In genomic region chr21:42120056-42120903, GRCh38 we compare ENCODE assay signal across 15 cellular contexts. TPM values are rescaled to one million over a fixed set of nuclear protein-coding genes. Genes with fewer than 3 reads are reported as not detected.
A peak's percentile ranks its signal among the peaks of the same experiment; 100 is the strongest.
DNase-seq lines count a peak whose midpoint lies in the region; ATAC-seq, FAIRE-seq and TF ChIP-seq lines count a peak whose summit lies in the region.
"Had no signal": no experiment of that assay in that cellular context is flagged by ENCODE, and none has a peak within 500 bp of the region (broad histone marks: within the 10 kb centered on the region; RNA-seq: fewer than 3 reads in every experiment).

No MANE protein-coding gene starts in this region.

- TF ChIP-seq CTCF in GM12878 (IDR thresholded peaks at IDR 0.05 in 2 of 3, conservative IDR thresholded peaks at IDR 0.05 in 1 of 3; ENCODE audit: control insufficient read depth in 2 of 3, extremely low read depth in 1 of 3, insufficient read depth in 1 of 3, low read depth in 3 of 3, low read length in 3 of 3) (no peak), suprapubic skin (IDR thresholded peaks at IDR 0.05) (no peak)

- peaks cover 37% of the 10 kb centered on the region for H3K4me1 ChIP-seq in GM12878 (ENCODE audit: control insufficient read depth, insufficient read depth, low read length)
- peaks cover 35% of the 10 kb centered on the region for H3K4me1 ChIP-seq in suprapubic skin

- WGBS in GM12878 (ENCODE audit: insufficient coverage, insufficient replicate concordance, low lambda C conversion rate, missing lambda C conversion rate), result 11% methylated on average over 11 of the region's 11 CpGs
- WGBS in suprapubic skin, result 41% methylated on average over 11 of the region's 11 CpGs

- H3K9me3 ChIP-seq in GM12878 (replicated peaks; ENCODE audit: control insufficient read depth, insufficient read depth, low read length), result no peaks in the 10 kb centered on the region
- H3K9me3 ChIP-seq in suprapubic skin, result no peaks in the 10 kb centered on the region
- H3K9me3 ChIP-seq: A549, vagina had no signal

- no TSS peak for BruUV-seq in GM12878 (replicated peaks; lab: Mats Ljungman, UMichigan)

- intact Hi-C loops in GM12878 (cut with micrococcal nuclease; ENCODE audit: unreplicated experiment), result no loop called here

- POLR2A ChIA-PET in GM12878 (lab: Charles Lee), result no interaction called here

- SMC1A ChIA-PET in GM12878 (lab: Charles Lee; ENCODE audit: uncharacterized antibody, unreplicated experiment), result interaction anchor here (0.8 to 1.5 kb wide), 4 partner anchors 9 to 304 kb away, joined by 3 to 5 read pairs (median 4); no protein-coding TSS in a partner anchor

- TF ChIP-seq POLR2A in GM12878 (IDR thresholded peaks at IDR 0.05; ENCODE audit: low read depth, low read length), result no peak
- TF ChIP-seq POLR2A in suprapubic skin (IDR thresholded peaks at IDR 0.05), result no peak

- FAIRE-seq in GM12878 (lab: Jason Lieb, UNC), result peak; percentile 27
- FAIRE-seq: A549 had no signal

- TF ChIP-seq EP300 in GM12878 (IDR thresholded peaks at IDR 0.05; ENCODE audit: borderline replicate concordance in 1 of 2, control insufficient read depth in 1 of 2, low read depth in 2 of 2, low read length in 2 of 2), result no peak
- TF ChIP-seq EP300 in suprapubic skin (IDR thresholded peaks at IDR 0.05), result no peak

- DNase-seq in NCI-H82 (lab: John Stamatoyannopoulos, UW) (peak; percentile 14), NCI-H82 treated with DMSO at 0.1 percent for 48 hours (lab: John Stamatoyannopoulos, UW; ENCODE audit: unreplicated experiment) (no peak), NCI-H187 treated with DMSO at 0.1 percent for 48 hours (lab: John Stamatoyannopoulos, UW) (peak; percentile 95), GM12878 (ENCODE audit: low read depth, low spot score) (no peak), suprapubic skin (ENCODE audit: low spot score in 2 of 2) (no peak), epidermal melanocyte (ENCODE audit: insufficient read length, low spot score) (no peak), SW 1271 (lab: John Stamatoyannopoulos, UW) (no peak)
- DNase-seq: activated naive CD4-positive, alpha-beta T cell treated with Interleukin-2 at 50 U/mL for 16 hours; stimulated activated CD4-positive, alpha-beta T cell treated with anti-CD3 and anti-CD28 coated beads, Interleukin-15, amount 100 ng/mL, for 24 hours; T-cell had no signal

- no peak overlapping the region for H3K4me3 ChIP-seq in GM12878
- H3K4me3 ChIP-seq in suprapubic skin, result no peak overlapping the region
- H3K4me3 ChIP-seq: A549, vagina had no signal

- no peaks in the 10 kb centered on the region for H4K20me1 ChIP-seq in GM12878 (ENCODE audit: control insufficient read depth, insufficient read depth)

- CTCF ChIA-PET in GM12878 (lab: Yijun Ruan, JAX), result interaction anchor here (0.8 to 2.4 kb wide), 6 partner anchors 8 to 303 kb away, joined by 3 to 19 read pairs (median 5); no protein-coding TSS in a partner anchor

- H3K27ac ChIP-seq in GM12878 (ENCODE audit: control insufficient read depth, insufficient read depth) (no peak overlapping the region), suprapubic skin (peak overlapping the region; percentile 31)
- H3K27ac ChIP-seq: A549, vagina had no signal

- H3K4me2 ChIP-seq in GM12878 (ENCODE audit: control insufficient read depth, insufficient read depth), result peak overlapping the region; percentile 10
- H3K4me2 ChIP-seq: A549 had no signal

- no peak overlapping the region for H2AFZ ChIP-seq in GM12878 (ENCODE audit: control insufficient read depth, low read depth, low read length)

- in situ Hi-C loops in GM12878 (cut with MboI), result no loop called here

- RAD21 ChIA-PET in GM12878 (lab: Charles Lee; ENCODE audit: unreplicated experiment), result interaction anchor here (0.6 to 1.2 kb wide), 3 partner anchors 115 to 243 kb away, joined by 3 to 4 read pairs (median 3); no protein-coding TSS in a partner anchor

- H3K36me3 ChIP-seq in GM12878 (ENCODE audit: control insufficient read depth in 2 of 2, insufficient read depth in 2 of 2, low read length in 1 of 2) (no peaks in the 10 kb centered on the region), suprapubic skin (no peaks in the 10 kb centered on the region)
- H3K36me3 ChIP-seq: vagina had no signal

- H3K9ac ChIP-seq in GM12878 (ENCODE audit: control insufficient read depth, insufficient read depth, low read length), result no peak overlapping the region

- H3K27me3 ChIP-seq in GM12878 (replicated peaks in 1 of 2; ENCODE audit: control insufficient read depth in 2 of 2, insufficient read depth in 2 of 2, low read length in 1 of 2), result no peaks in the 10 kb centered on the region; a peak in 1 of 4 replicates
- peaks cover 40% of the 10 kb centered on the region for H3K27me3 ChIP-seq in suprapubic skin
- H3K27me3 ChIP-seq: vagina had no signal

- H3K79me2 ChIP-seq in GM12878 (ENCODE audit: control insufficient read depth, insufficient read depth, low read length), result no peaks in the 10 kb centered on the region

- peak; percentile 57 for ATAC-seq in GM12878
- ATAC-seq in GM18517 (IDR thresholded peaks at IDR 0.05; ENCODE audit: unreplicated experiment), result no peak
- ATAC-seq: A549, T-cell had no signal

- TF ChIP-seq RAD21 in GM12878 (IDR thresholded peaks at IDR 0.05; ENCODE audit: insufficient read depth, low read depth, low read length), result no peak

TF ChIP-seq in GM12878, 131 proteins besides CTCF, POLR2A, EP300 and RAD21 (continues in another document):
- no peak for TF ChIP-seq FOXK2 (IDR thresholded peaks at IDR 0.05)
- no peak for TF ChIP-seq NKRF (conservative IDR thresholded peaks at IDR 0.05)
- TF ChIP-seq YBX1 (IDR thresholded peaks at IDR 0.05), result no peak
- 0 out of 2 replicates have a peak, but pooled peaks have one; percentile 39 for TF ChIP-seq MXI1 (IDR thresholded peaks at IDR 0.05; ENCODE audit: low read depth, low read length)
- TF ChIP-seq ATF3 (IDR thresholded peaks at IDR 0.05; ENCODE audit: borderline replicate concordance, extremely low read depth, low read depth, low read length), result no peak
- no peak for TF ChIP-seq RELA (IDR thresholded peaks at IDR 0.05; ENCODE audit: borderline replicate concordance, partially characterized antibody)
- TF ChIP-seq MAX (IDR thresholded peaks at IDR 0.05; ENCODE audit: low read depth, low read length), result no peak
- TF ChIP-seq HDAC2 (IDR thresholded peaks at IDR 0.05), result no peak

RNA-seq across cellular contexts. Expression of gene UMODL1, which starts 49.2 kb away (rescaled TPM):
- 0.51 and 0.65 TPM in 2 replicates for total RNA-seq in GM12878 (2013; cell fraction: nucleolus; rRNA removed)
- total RNA-seq in GM12878 (2014; rRNA removed) (0.11 TPM in 1 of 2 replicates, not detected in the other), GM12878 (2014; rRNA removed; fragmentation: Illumina TruSeq; extraction: Trizol) (not detected in 2 replicates), GM12878 (2021) (0.05 TPM in 1 of 2 replicates, not detected in the other), suprapubic skin (under 1 TPM in 2 of 4 donors, not detected in 2; 0.15 to 0.21 TPM)
- polyA plus RNA-seq in GM12878 (2011; ENCODE audit: low read depth), result not detected
- polyA plus RNA-seq in GM12878 (2011; rRNA removed) (0.03 and 0.10 TPM in 2 replicates), GM12878 (2014; fragmentation: Illumina TruSeq; extraction: Trizol) (0.01 TPM in 1 of 2 replicates, not detected in the other), GM12878 (2014; fragmentation: Nextera tagmentation; extraction: Ambion mirVana) (not detected), GM12878 (2014; rRNA removed) (0.03 TPM in 1 of 2 replicates, not detected in the other), GM12878 (2016; fragmentation: Nextera tagmentation; extraction: Ambion mirVana) (not detected)
- polyA plus RNA-seq in GM12878 (2011; cell fraction: cytosol; rRNA removed), result 0.01 and 0.08 TPM in 2 replicates
- polyA plus RNA-seq in GM12878 (2011; cell fraction: nucleus; rRNA removed), result 0.09 and 0.13 TPM in 2 replicates
- polyA plus RNA-seq in GM12878 (2012), result 0.11 TPM in 1 of 2 replicates, not detected in the other
- not detected in 2 replicates for polyA minus RNA-seq in GM12878 (2011; rRNA and poly(A)+ RNA removed)
- polyA minus RNA-seq in GM12878 (2011; cell fraction: cytosol; rRNA and poly(A)+ RNA removed), result not detected in 2 replicates
- not detected in 2 replicates for polyA minus RNA-seq in GM12878 (2011; cell fraction: nucleus; rRNA and poly(A)+ RNA removed)
- total RNA-seq: epithelial cell of proximal tubule, mesothelial cell of epicardium, vagina had no signal
- polyA plus RNA-seq: A549 had no signal

Comparison
In these comparisons a context has a peak if more than half of its experiments do, and no peak if none do; other contexts are left out.
1. DNase-seq: peak in NCI-H82 (single experiment) and NCI-H187 treated with DMSO at 0.1 percent for 48 hours (single experiment); none in NCI-H82 treated with DMSO at 0.1 percent for 48 hours (single experiment), GM12878 (single experiment), suprapubic skin (0 of 2), epidermal melanocyte (single experiment) and SW 1271 (0 of 2).